ENCODE assay signal across 8 cellular contexts in the genomic region with DNA sequence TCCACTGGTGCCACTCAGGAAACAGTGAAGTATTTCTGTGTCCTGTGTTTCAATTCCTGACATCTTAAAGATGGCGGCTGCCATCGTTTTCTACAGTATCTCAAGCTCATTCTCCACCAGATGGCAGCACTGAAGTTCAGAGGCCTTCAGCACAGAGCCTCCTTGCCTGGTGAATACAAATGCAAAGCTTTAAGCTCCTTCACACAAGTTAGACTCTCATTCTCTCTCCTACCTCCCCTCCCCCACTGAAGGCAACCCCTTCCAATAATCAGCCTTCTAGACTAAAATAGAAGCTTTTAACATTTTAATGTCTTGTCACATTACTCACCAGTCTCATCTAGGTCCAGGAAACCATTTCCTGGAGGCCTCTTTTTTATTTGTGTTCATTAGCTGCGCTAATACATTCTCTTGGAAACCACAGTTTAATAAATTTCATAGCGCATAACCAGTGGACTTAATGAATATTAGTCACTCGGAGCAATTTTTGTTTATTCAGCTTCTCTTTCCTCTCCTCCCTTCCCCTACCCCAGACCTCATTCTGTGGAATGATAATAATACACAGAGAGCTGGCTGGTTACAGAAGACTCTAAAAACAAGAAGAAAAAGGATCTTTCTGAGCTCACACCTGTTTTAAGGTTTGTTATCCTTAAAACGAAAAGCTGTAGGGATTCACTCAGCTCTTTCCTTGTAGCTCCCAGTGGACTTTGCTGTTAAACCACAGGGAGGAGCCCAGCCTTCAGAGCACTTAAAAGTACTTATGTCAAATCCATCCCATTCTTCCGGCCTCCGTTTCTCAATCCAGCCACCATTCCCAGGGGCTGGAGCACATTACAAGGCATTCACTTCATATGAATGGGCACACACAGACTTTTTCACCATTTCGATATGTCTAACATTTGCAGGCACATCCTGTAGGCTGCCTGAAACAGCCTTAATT.
DNase-seq lines count a peak whose midpoint lies in the region; ATAC-seq and TF ChIP-seq lines count a peak whose summit lies in the region.

No MANE protein-coding gene starts in this region.

- H3K4me1 Mint-ChIP-seq in WTC11 = peaks cover 18% of the 10 kb centered on the region
- no peaks in the 10 kb centered on the region for H3K4me1 Mint-ChIP-seq in natural killer cell treated with Interleukin-12 subunit alpha and Interleukin-12 subunit beta and Interleukin-15 and Interleukin-18, amount 100 ng/mL, for 72 hours (ENCODE audit: low read depth in 2 of 2)

- H3K27ac ChIP-seq in esophagus squamous epithelium (peak overlapping the region in 2 of 4 donors; percentile 4 to 71), upper lobe of left lung (peak overlapping the region in 2 of 4 donors; percentile 1 to 57)

- peaks cover 34% of the 10 kb centered on the region for H3K9me3 Mint-ChIP-seq in WTC11
- peaks cover 8% of the 10 kb centered on the region for H3K9me3 Mint-ChIP-seq in natural killer cell treated with Interleukin-12 subunit alpha and Interleukin-12 subunit beta and Interleukin-15 and Interleukin-18, amount 100 ng/mL, for 72 hours

- H3K9me3 ChIP-seq in esophagus squamous epithelium = no peaks in the 10 kb centered on the region
- H3K9me3 ChIP-seq in upper lobe of left lung = no peaks in the 10 kb centered on the region

- CTCF ChIA-PET in WTC11 (lab: Charles Lee) = interaction anchor here (0.6 to 2.3 kb wide), 43 partner anchors 9 to 907 kb away, joined by 3 to 40 read pairs (median 4); no protein-coding TSS in a partner anchor

- no peak overlapping the region for H3K27ac Mint-ChIP-seq in WTC11
- no peak overlapping the region for H3K27ac Mint-ChIP-seq in natural killer cell treated with Interleukin-12 subunit alpha and Interleukin-12 subunit beta and Interleukin-15 and Interleukin-18, amount 100 ng/mL, for 72 hours

- TF ChIP-seq EP300 in upper lobe of left lung (IDR thresholded peaks at IDR 0.05) = no peak

- no peak overlapping the region for H3K4me3 Mint-ChIP-seq in WTC11
- no peak overlapping the region for H3K4me3 Mint-ChIP-seq in natural killer cell treated with Interleukin-12 subunit alpha and Interleukin-12 subunit beta and Interleukin-15 and Interleukin-18, amount 100 ng/mL, for 72 hours

- peak; percentile 90 for ATAC-seq in GM18520 (IDR thresholded peaks at IDR 0.05; ENCODE audit: unreplicated experiment)
- peak; percentile 72 for ATAC-seq in HG03025 (IDR thresholded peaks at IDR 0.05; ENCODE audit: low FRiP score, unreplicated experiment)
- ATAC-seq in WTC11 = peak; percentile 94
- ATAC-seq in natural killer cell treated with Interleukin-12 subunit alpha and Interleukin-12 subunit beta and Interleukin-15 and Interleukin-18, amount 100 ng/mL, for 72 hours = peak; percentile 41 to 55
- ATAC-seq in upper lobe of left lung (ENCODE audit: low FRiP score in 2 of 2) = peak; percentile 49 to 85

- peaks cover 0 to 5% (median 0%) of the 10 kb centered on the region in 3 donors for H3K4me1 ChIP-seq in esophagus squamous epithelium
- peaks cover 0 to 11% (median 4%) of the 10 kb centered on the region in 4 donors for H3K4me1 ChIP-seq in upper lobe of left lung

- no peak for TF ChIP-seq POLR2A in esophagus squamous epithelium (IDR thresholded peaks at IDR 0.05)
- no peak for TF ChIP-seq POLR2A in upper lobe of left lung (IDR thresholded peaks at IDR 0.05)

- TF ChIP-seq CTCF in WTC11 (IDR thresholded peaks at IDR 0.05) (peak; percentile 39; the same call in 1 of the 2 replicates), esophagus squamous epithelium (IDR thresholded peaks at IDR 0.05) (peak in 5 of 6 experiments; percentile 33 to 66 (median 56)), upper lobe of left lung (IDR thresholded peaks at IDR 0.05) (peak; percentile 32 to 73 (median 58))

- no peaks in the 10 kb centered on the region for H3K27me3 Mint-ChIP-seq in WTC11 (ENCODE audit: low read depth)
- H3K27me3 Mint-ChIP-seq in natural killer cell treated with Interleukin-12 subunit alpha and Interleukin-12 subunit beta and Interleukin-15 and Interleukin-18, amount 100 ng/mL, for 72 hours = peaks cover 11 to 25% of the 10 kb centered on the region in 2 donors

- H3K4me3 ChIP-seq in esophagus squamous epithelium (no peak overlapping the region), upper lobe of left lung (no peak overlapping the region)

- H3K36me3 ChIP-seq in esophagus squamous epithelium (no peaks in the 10 kb centered on the region), upper lobe of left lung (no peaks in the 10 kb centered on the region)

- DNase-seq in CD1c-positive myeloid dendritic cell (ENCODE audit: extremely low spot score) = peak; percentile 43
- peak; percentile 84 for DNase-seq in NCI-H2107 (lab: John Stamatoyannopoulos, UW)
- peak; percentile 51 for DNase-seq in WTC11 (ENCODE audit: low spot score)
- DNase-seq in esophagus squamous epithelium (lab: John Stamatoyannopoulos, UW) = peak; percentile 3
- DNase-seq in natural killer cell treated with Interleukin-12 subunit alpha and Interleukin-12 subunit beta and Interleukin-15 and Interleukin-18, amount 100 ng/mL, for 72 hours (ENCODE audit: low spot score) = no peak
- peak in 1 of 2 donors; percentile 65 for DNase-seq in upper lobe of left lung

- H3K27me3 ChIP-seq in esophagus squamous epithelium (no peaks in the 10 kb centered on the region), upper lobe of left lung (no peaks in the 10 kb centered on the region)

- 61 to 71% methylated on average over 9 of the region's 9 CpGs for WGBS in esophagus squamous epithelium, 2 donors
- 67 to 68% methylated on average over 9 of the region's 9 CpGs for WGBS in upper lobe of left lung, 2 donors

- H3K36me3 Mint-ChIP-seq in WTC11 = peaks cover 22% of the 10 kb centered on the region
- H3K36me3 Mint-ChIP-seq in natural killer cell treated with Interleukin-12 subunit alpha and Interleukin-12 subunit beta and Interleukin-15 and Interleukin-18, amount 100 ng/mL, for 72 hours = peaks cover 4% of the 10 kb centered on the region

- POLR2A ChIA-PET in WTC11 (lab: Charles Lee) = interaction anchor here (0.5 kb wide), 1 partner anchor 146 kb away, joined by 3 read pairs; no protein-coding TSS in a partner anchor

- intact Hi-C loops in esophagus squamous epithelium (cut with DNase I) = loop anchor here (5.0 kb wide), 1 partner anchor 168 kb away; no protein-coding TSS in a partner anchor

TF ChIP-seq in WTC11, 78 proteins besides CTCF, POLR2A, EP300 and RAD21 (continues in another document):
- TF ChIP-seq AFF4 (CRISPR knock-in tag; IDR thresholded peaks at IDR 0.05; ENCODE audit: borderline replicate concordance) (no peak), SOX15 (CRISPR knock-in tag; IDR thresholded peaks at IDR 0.05) (no peak), ZSCAN18 (CRISPR knock-in tag; IDR thresholded peaks at IDR 0.05) (no peak), ELF4 (CRISPR knock-in tag; IDR thresholded peaks at IDR 0.05; ENCODE audit: low read depth) (no peak), ETV6 (CRISPR knock-in tag; IDR thresholded peaks at IDR 0.05) (no peak), TP53 (CRISPR knock-in tag; IDR thresholded peaks at IDR 0.05) (no peak), ZNF423 (CRISPR knock-in tag; IDR thresholded peaks at IDR 0.05) (no peak), ZNF121 (CRISPR knock-in tag; IDR thresholded peaks at IDR 0.05) (no peak), ZNF396 (CRISPR knock-in tag; IDR thresholded peaks at IDR 0.05; ENCODE audit: borderline replicate concordance) (no peak)
- TF ChIP-seq, protein P1, sequence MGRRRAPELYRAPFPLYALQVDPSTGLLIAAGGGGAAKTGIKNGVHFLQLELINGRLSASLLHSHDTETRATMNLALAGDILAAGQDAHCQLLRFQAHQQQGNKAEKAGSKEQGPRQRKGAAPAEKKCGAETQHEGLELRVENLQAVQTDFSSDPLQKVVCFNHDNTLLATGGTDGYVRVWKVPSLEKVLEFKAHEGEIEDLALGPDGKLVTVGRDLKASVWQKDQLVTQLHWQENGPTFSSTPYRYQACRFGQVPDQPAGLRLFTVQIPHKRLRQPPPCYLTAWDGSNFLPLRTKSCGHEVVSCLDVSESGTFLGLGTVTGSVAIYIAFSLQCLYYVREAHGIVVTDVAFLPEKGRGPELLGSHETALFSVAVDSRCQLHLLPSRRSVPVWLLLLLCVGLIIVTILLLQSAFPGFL (CRISPR knock-in tag; IDR thresholded peaks at IDR 0.05; ENCODE audit: borderline replicate concordance) = no peak
